2 cellular contexts compared by ENCODE assay signal in genomic region chr15:70758790-70759462, GRCh38.
TF ChIP-seq lines count a peak whose summit lies in the region.

No MANE protein-coding gene starts in this region.

TF ChIP-seq in SK-N-SH, 30 proteins besides CTCF, POLR2A, EP300 and RAD21 (continued from another document):
- TF ChIP-seq USF1 (IDR thresholded peaks at IDR 0.05; ENCODE audit: borderline replicate concordance, low read depth) (no peak), MXI1 (IDR thresholded peaks at IDR 0.05; ENCODE audit: low read depth, low read length) (no peak), EZH2phosphoT487 (IDR thresholded peaks at IDR 0.05; ENCODE audit: borderline replicate concordance, low read depth) (no peak), FOXM1 (IDR thresholded peaks at IDR 0.05; ENCODE audit: low read depth) (no peak)
TF ChIP-seq in SK-N-SH: peak in this region for 0.

TF ChIP-seq in SK-N-SH treated with all-trans-retinoic acid at 6 μM for 48 hours, 23 proteins besides CTCF, POLR2A, EP300 and RAD21 (continued from another document):
- TF ChIP-seq POU6F1 (CRISPR knock-in tag; IDR thresholded peaks at IDR 0.05; ENCODE audit: borderline replicate concordance, low read depth) (no peak), ZFP3 (CRISPR knock-in tag; IDR thresholded peaks at IDR 0.05) (no peak), TOX (CRISPR knock-in tag; IDR thresholded peaks at IDR 0.05; ENCODE audit: borderline replicate concordance) (no peak), ESRRG (CRISPR knock-in tag; IDR thresholded peaks at IDR 0.05) (no peak), CSDC2 (CRISPR knock-in tag; IDR thresholded peaks at IDR 0.05) (no peak), OSR1 (CRISPR knock-in tag; IDR thresholded peaks at IDR 0.05) (no peak)
- TF ChIP-seq, protein P1, sequence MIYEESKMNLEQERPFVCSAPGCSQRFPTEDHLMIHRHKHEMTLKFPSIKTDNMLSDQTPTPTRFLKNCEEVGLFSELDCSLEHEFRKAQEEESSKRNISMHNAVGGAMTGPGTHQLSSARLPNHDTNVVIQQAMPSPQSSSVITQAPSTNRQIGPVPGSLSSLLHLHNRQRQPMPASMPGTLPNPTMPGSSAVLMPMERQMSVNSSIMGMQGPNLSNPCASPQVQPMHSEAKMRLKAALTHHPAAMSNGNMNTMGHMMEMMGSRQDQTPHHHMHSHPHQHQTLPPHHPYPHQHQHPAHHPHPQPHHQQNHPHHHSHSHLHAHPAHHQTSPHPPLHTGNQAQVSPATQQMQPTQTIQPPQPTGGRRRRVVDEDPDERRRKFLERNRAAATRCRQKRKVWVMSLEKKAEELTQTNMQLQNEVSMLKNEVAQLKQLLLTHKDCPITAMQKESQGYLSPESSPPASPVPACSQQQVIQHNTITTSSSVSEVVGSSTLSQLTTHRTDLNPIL (CRISPR knock-in tag; IDR thresholded peaks at IDR 0.05; ENCODE audit: low read depth) = no peak
- TF ChIP-seq, protein P2, sequence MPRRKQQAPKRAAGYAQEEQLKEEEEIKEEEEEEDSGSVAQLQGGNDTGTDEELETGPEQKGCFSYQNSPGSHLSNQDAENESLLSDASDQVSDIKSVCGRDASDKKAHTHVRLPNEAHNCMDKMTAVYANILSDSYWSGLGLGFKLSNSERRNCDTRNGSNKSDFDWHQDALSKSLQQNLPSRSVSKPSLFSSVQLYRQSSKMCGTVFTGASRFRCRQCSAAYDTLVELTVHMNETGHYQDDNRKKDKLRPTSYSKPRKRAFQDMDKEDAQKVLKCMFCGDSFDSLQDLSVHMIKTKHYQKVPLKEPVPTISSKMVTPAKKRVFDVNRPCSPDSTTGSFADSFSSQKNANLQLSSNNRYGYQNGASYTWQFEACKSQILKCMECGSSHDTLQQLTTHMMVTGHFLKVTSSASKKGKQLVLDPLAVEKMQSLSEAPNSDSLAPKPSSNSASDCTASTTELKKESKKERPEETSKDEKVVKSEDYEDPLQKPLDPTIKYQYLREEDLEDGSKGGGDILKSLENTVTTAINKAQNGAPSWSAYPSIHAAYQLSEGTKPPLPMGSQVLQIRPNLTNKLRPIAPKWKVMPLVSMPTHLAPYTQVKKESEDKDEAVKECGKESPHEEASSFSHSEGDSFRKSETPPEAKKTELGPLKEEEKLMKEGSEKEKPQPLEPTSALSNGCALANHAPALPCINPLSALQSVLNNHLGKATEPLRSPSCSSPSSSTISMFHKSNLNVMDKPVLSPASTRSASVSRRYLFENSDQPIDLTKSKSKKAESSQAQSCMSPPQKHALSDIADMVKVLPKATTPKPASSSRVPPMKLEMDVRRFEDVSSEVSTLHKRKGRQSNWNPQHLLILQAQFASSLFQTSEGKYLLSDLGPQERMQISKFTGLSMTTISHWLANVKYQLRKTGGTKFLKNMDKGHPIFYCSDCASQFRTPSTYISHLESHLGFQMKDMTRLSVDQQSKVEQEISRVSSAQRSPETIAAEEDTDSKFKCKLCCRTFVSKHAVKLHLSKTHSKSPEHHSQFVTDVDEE (CRISPR knock-in tag; IDR thresholded peaks at IDR 0.05) = no peak
- TF ChIP-seq, protein P3, sequence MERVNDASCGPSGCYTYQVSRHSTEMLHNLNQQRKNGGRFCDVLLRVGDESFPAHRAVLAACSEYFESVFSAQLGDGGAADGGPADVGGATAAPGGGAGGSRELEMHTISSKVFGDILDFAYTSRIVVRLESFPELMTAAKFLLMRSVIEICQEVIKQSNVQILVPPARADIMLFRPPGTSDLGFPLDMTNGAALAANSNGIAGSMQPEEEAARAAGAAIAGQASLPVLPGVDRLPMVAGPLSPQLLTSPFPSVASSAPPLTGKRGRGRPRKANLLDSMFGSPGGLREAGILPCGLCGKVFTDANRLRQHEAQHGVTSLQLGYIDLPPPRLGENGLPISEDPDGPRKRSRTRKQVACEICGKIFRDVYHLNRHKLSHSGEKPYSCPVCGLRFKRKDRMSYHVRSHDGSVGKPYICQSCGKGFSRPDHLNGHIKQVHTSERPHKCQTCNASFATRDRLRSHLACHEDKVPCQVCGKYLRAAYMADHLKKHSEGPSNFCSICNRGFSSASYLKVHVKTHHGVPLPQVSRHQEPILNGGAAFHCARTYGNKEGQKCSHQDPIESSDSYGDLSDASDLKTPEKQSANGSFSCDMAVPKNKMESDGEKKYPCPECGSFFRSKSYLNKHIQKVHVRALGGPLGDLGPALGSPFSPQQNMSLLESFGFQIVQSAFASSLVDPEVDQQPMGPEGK (CRISPR knock-in tag; IDR thresholded peaks at IDR 0.05; ENCODE audit: borderline replicate concordance) = no peak
TF ChIP-seq in SK-N-SH treated with all-trans-retinoic acid at 6 μM for 48 hours: peak in this region for 0.
